ENCODE assay signal across 9 cellular contexts in genomic region chr18:47254341-47254939, GRCh38.
DNase-seq lines count a peak whose midpoint lies in the region; ATAC-seq and TF ChIP-seq lines count a peak whose summit lies in the region.
"Had no signal": no experiment of that assay in that cellular context is flagged by ENCODE, and none has a peak within 500 bp of the region (broad histone marks: within the 10 kb centered on the region; RNA-seq: fewer than 3 reads in every experiment).

No MANE protein-coding gene starts in this region.

- no peaks in the 10 kb centered on the region for H3K36me3 Mint-ChIP-seq in stimulated activated effector memory CD8-positive, alpha-beta T cell treated with anti-CD3 and anti-CD28 coated beads, Interleukin-12 subunit alpha, Interleukin-12 subunit beta, amount 100 ng/mL, for 72 hours
- H3K36me3 Mint-ChIP-seq: activated naive CD4-positive, alpha-beta T cell treated with anti-CD3 and anti-CD28 coated beads, Interleukin-2, amount 50 U/mL, for 24 hours had no signal

- no peak for TF ChIP-seq CTCF in HFF-Myc (IDR thresholded peaks at IDR 0.05; ENCODE audit: low read depth, low read length, missing control alignments)
- TF ChIP-seq CTCF in astrocyte of the cerebellum (IDR thresholded peaks at IDR 0.05; ENCODE audit: low read depth, low read length, missing control alignments), result no peak

- H3K27ac Mint-ChIP-seq in stimulated activated effector memory CD8-positive, alpha-beta T cell treated with anti-CD3 and anti-CD28 coated beads, Interleukin-12 subunit alpha, Interleukin-12 subunit beta, amount 100 ng/mL, for 72 hours, result no peak overlapping the region
- H3K27ac Mint-ChIP-seq: activated naive CD4-positive, alpha-beta T cell treated with anti-CD3 and anti-CD28 coated beads, Interleukin-2, amount 50 U/mL, for 24 hours had no signal

- no peaks in the 10 kb centered on the region for H3K9me3 Mint-ChIP-seq in stimulated activated effector memory CD8-positive, alpha-beta T cell treated with anti-CD3 and anti-CD28 coated beads, Interleukin-12 subunit alpha, Interleukin-12 subunit beta, amount 100 ng/mL, for 72 hours
- H3K9me3 Mint-ChIP-seq: activated naive CD4-positive, alpha-beta T cell treated with anti-CD3 and anti-CD28 coated beads, Interleukin-2, amount 50 U/mL, for 24 hours had no signal

- H3K4me1 Mint-ChIP-seq in stimulated activated effector memory CD8-positive, alpha-beta T cell treated with anti-CD3 and anti-CD28 coated beads, Interleukin-12 subunit alpha, Interleukin-12 subunit beta, amount 100 ng/mL, for 72 hours, result no peaks in the 10 kb centered on the region
- H3K4me1 Mint-ChIP-seq: activated naive CD4-positive, alpha-beta T cell treated with anti-CD3 and anti-CD28 coated beads, Interleukin-2, amount 50 U/mL, for 24 hours had no signal

- no peak overlapping the region for H3K4me3 Mint-ChIP-seq in stimulated activated effector memory CD8-positive, alpha-beta T cell treated with anti-CD3 and anti-CD28 coated beads, Interleukin-12 subunit alpha, Interleukin-12 subunit beta, amount 100 ng/mL, for 72 hours
- H3K4me3 Mint-ChIP-seq: activated naive CD4-positive, alpha-beta T cell treated with anti-CD3 and anti-CD28 coated beads, Interleukin-2, amount 50 U/mL, for 24 hours had no signal

- no peak for ATAC-seq in stimulated activated effector memory CD8-positive, alpha-beta T cell treated with anti-CD3 and anti-CD28 coated beads, Interleukin-12 subunit alpha, Interleukin-12 subunit beta, amount 100 ng/mL, for 72 hours
- ATAC-seq in GM21576 (IDR thresholded peaks at IDR 0.05; ENCODE audit: unreplicated experiment), result no peak

- DNase-seq in AG08395 (ENCODE audit: low spot score) (peak; percentile 48), HFF-Myc (ENCODE audit: extremely low read depth, low read depth) (peak; percentile 11), astrocyte of the cerebellum (ENCODE audit: low read depth) (peak; percentile 28), left kidney (ENCODE audit: low read depth, low spot score) (peak; percentile 94), T-helper 9 cell (no peak), NCI-H2196 treated with DMSO at 0.1 percent for 48 hours (lab: John Stamatoyannopoulos, UW; ENCODE audit: unreplicated experiment) (no peak)
- no peak for DNase-seq in stimulated activated effector memory CD8-positive, alpha-beta T cell treated with anti-CD3 and anti-CD28 coated beads, Interleukin-12 subunit alpha, Interleukin-12 subunit beta, amount 100 ng/mL, for 72 hours (ENCODE audit: low spot score in 2 of 2)

- in situ Hi-C loops in astrocyte of the cerebellum (cut with HindIII; ENCODE audit: low sequenced_read_pairs), result no loop called here

- no peak overlapping the region for H3K4me3 ChIP-seq in HFF-Myc (replicated peaks; ENCODE audit: low read depth, low read length)
- H3K4me3 ChIP-seq in astrocyte of the cerebellum (ENCODE audit: low read depth, low read length), result no peak overlapping the region

Comparison
In these comparisons a context has a peak if more than half of its experiments do, and no peak if none do; other contexts are left out.
1. DNase-seq: peak in AG08395 (single experiment), HFF-Myc (single experiment), astrocyte of the cerebellum (single experiment) and left kidney (single experiment); none in T-helper 9 cell (single experiment), stimulated activated effector memory CD8-positive, alpha-beta T cell treated with anti-CD3 and anti-CD28 coated beads, Interleukin-12 subunit alpha, Interleukin-12 subunit beta, amount 100 ng/mL, for 72 hours (0 of 2) and NCI-H2196 treated with DMSO at 0.1 percent for 48 hours (single experiment).